8 cellular contexts compared by ENCODE assay signal in the genomic region with DNA sequence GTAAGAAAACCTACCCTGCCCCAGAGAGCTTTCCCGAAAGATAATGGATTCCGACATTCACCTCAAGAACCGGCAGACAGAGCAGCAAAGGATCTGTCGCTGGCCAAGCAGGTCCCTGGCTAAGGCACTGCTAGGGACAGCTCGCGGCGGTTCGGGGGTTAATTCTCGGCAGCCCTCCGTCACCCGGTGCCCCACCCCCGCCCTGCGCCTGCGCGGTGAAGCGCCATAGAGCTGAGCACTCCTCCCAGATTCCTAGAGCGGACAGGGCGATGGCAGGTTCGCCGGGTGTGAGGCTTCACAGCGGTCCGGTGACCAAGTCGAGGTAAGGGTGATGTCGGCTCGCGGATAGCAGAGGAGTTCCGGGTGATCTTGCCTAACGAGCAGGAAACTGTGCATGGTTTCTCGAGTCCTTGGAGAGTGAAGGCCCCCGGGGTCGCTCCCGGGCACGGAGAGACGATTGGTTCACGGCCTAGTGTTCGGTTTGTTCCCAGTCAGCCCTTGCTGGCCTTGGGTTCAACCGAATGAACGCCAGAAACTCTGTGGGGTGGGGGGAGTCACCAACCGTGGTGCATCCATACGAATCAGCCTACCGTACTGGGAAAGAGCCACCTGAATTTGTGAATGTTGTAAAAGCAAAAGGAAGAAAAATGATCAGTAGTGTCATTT. TPM values are rescaled to one million over a fixed set of nuclear protein-coding genes. Genes with fewer than 3 reads are reported as not detected.
DNase-seq lines count a peak whose midpoint lies in the region; ATAC-seq and TF ChIP-seq lines count a peak whose summit lies in the region.

ZSCAN30 (minus strand) TSS at position 160 of the 666 bp plus-strand sequence. CDS start 25,877 bp downstream, outside the sequence.

- ATAC-seq in DND-41 (ENCODE audit: insufficient read depth, low read depth) = peak; percentile 97
- ATAC-seq in naive thymus-derived CD8-positive, alpha-beta T cell = peak; percentile 94

- H3K27ac ChIP-seq in DND-41 (ENCODE audit: low read length) (peak within 1 kb of the TSS; percentile 91), GM23248 (peak within 1 kb of the TSS; percentile 70), fibroblast of lung (ENCODE audit: insufficient read depth, low read length) (peak within 1 kb of the TSS; percentile 88)

- TF ChIP-seq CTCF in DND-41 (IDR thresholded peaks at IDR 0.05; ENCODE audit: borderline replicate concordance, extremely low read depth, low read length, poor library complexity, severe bottlenecking) = no peak
- TF ChIP-seq CTCF in fibroblast of lung (conservative IDR thresholded peaks at IDR 0.05 in 1 of 2, IDR thresholded peaks at IDR 0.05 in 1 of 2; ENCODE audit: low read depth in 1 of 2, low read length in 2 of 2) = no peak

- no peaks in the 10 kb centered on the region for H3K9me2 ChIP-seq in GM23248 (ENCODE audit: insufficient read depth)

- H4K20me1 ChIP-seq in DND-41 (ENCODE audit: insufficient read depth, low read length) = no peaks in the 10 kb centered on the region
- no peaks in the 10 kb centered on the region for H4K20me1 ChIP-seq in GM23248 (ENCODE audit: insufficient read depth)
- H4K20me1 ChIP-seq in fibroblast of lung (ENCODE audit: control insufficient read depth, extremely low read depth, insufficient read depth, low read length) = no peaks in the 10 kb centered on the region

- in situ Hi-C loops in GM23248 (cut with MboI) = no loop called here

- peak; percentile 96 for DNase-seq in DND-41
- peak; percentile 96 for DNase-seq in GM23248
- peak; percentile 92 to 95 for DNase-seq in Kasumi-1 (lab: John Stamatoyannopoulos, UW)
- peak; percentile 91 for DNase-seq in RPMI7951 (ENCODE audit: low read depth)
- peak; percentile 91 to 92 for DNase-seq in activated T-helper 1 cell treated with anti-CD3 and anti-CD28 coated beads, Interleukin-2, amount 50 U/mL, for 16 hours (ENCODE audit: low read depth in 1 of 2, low spot score in 1 of 2)
- peak; percentile 94 to 96 for DNase-seq in fibroblast of lung (ENCODE audit: low read depth in 2 of 2)
- peak; percentile 92 to 97 (median 94) for DNase-seq in naive thymus-derived CD8-positive, alpha-beta T cell
- DNase-seq in stimulated activated naive CD4-positive, alpha-beta T cell (lab: John Stamatoyannopoulos, UW) = peak; percentile 89 to 94 (median 92)

- H3K27me3 Mint-ChIP-seq in naive thymus-derived CD8-positive, alpha-beta T cell = peaks cover 0 to 1% (median 0%) of the 10 kb centered on the region in 5 donors

- H3K9me3 Mint-ChIP-seq in naive thymus-derived CD8-positive, alpha-beta T cell = peaks cover 0 to 13% (median 2%) of the 10 kb centered on the region in 9 donors

- no peaks in the 10 kb centered on the region for H3K27me3 ChIP-seq in DND-41 (ENCODE audit: insufficient read depth, low read length, poor library complexity)
- no peaks in the 10 kb centered on the region for H3K27me3 ChIP-seq in GM23248 (replicated peaks; ENCODE audit: insufficient read depth)
- no peaks in the 10 kb centered on the region for H3K27me3 ChIP-seq in fibroblast of lung (ENCODE audit: control insufficient read depth, insufficient read depth, low read length)

- H3K36me3 ChIP-seq in DND-41 (ENCODE audit: insufficient read depth, low read length) = peaks cover 29% of the 10 kb centered on the region
- peaks cover 6% of the 10 kb centered on the region for H3K36me3 ChIP-seq in GM23248 (ENCODE audit: low read depth)
- H3K36me3 ChIP-seq in fibroblast of lung (ENCODE audit: control insufficient read depth, insufficient read depth, low read length) = no peaks in the 10 kb centered on the region

- H3F3A ChIP-seq in GM23248 (ENCODE audit: insufficient read depth) = peaks cover 6% of the 10 kb centered on the region; the same call in 1 of the 2 replicates

- H3K79me2 ChIP-seq in DND-41 (ENCODE audit: insufficient read depth, low read length) (peaks cover 83% of the 10 kb centered on the region), GM23248 (ENCODE audit: insufficient read depth) (peaks cover 98% of the 10 kb centered on the region), fibroblast of lung (ENCODE audit: control insufficient read depth, insufficient read depth, low read length) (peaks cover 40% of the 10 kb centered on the region)

- H3K4me3 ChIP-seq in DND-41 (ENCODE audit: low read depth in 1 of 2, low read length in 2 of 2) = peak within 1 kb of the TSS; percentile 71 to 90
- H3K4me3 ChIP-seq in GM23248 = peak within 1 kb of the TSS; percentile 97
- peak within 1 kb of the TSS; percentile 79 to 97 (median 86) for H3K4me3 ChIP-seq in fibroblast of lung (replicated peaks in 1 of 4; ENCODE audit: control extremely low read depth in 1 of 4, insufficient read depth in 1 of 4, low read depth in 3 of 4, low read length in 4 of 4)

- peaks cover 9 to 29% (median 25%) of the 10 kb centered on the region in 3 donors for H3K36me3 Mint-ChIP-seq in naive thymus-derived CD8-positive, alpha-beta T cell

- peaks cover 32 to 80% (median 76%) of the 10 kb centered on the region in 4 donors for H3K4me1 Mint-ChIP-seq in naive thymus-derived CD8-positive, alpha-beta T cell

- H3K27ac Mint-ChIP-seq in naive thymus-derived CD8-positive, alpha-beta T cell = peak within 1 kb of the TSS; percentile 96 to 100 (median 99)

- H3K4me1 ChIP-seq in DND-41 (ENCODE audit: insufficient read depth, low read length) (peaks cover 45% of the 10 kb centered on the region), GM23248 (ENCODE audit: insufficient read depth) (peaks cover 11% of the 10 kb centered on the region), fibroblast of lung (ENCODE audit: control insufficient read depth, extremely low read depth, insufficient read depth, low read length) (no peaks in the 10 kb centered on the region)

- peaks cover 3% of the 10 kb centered on the region for H3K9me3 ChIP-seq in DND-41 (ENCODE audit: insufficient read depth, low read length, severe bottlenecking)
- no peaks in the 10 kb centered on the region for H3K9me3 ChIP-seq in GM23248 (ENCODE audit: low read depth)
- H3K9me3 ChIP-seq in fibroblast of lung (ENCODE audit: control insufficient read depth, insufficient read depth, low read depth, low read length) = no peaks in the 10 kb centered on the region

- 1% methylated on average over 40 to 41 of the region's 41 CpGs for WGBS in GM23248 (ENCODE audit: low coverage in 1 of 2, low lambda C conversion rate in 2 of 2, missing lambda C conversion rate in 2 of 2), 2 experiments

- H3K4me2 ChIP-seq in DND-41 (ENCODE audit: insufficient read depth, low read length) (peak within 1 kb of the TSS; percentile 70), GM23248 (ENCODE audit: unreplicated experiment) (peak within 1 kb of the TSS; percentile 86), fibroblast of lung (ENCODE audit: extremely low read depth, insufficient read depth, low read length) (peak within 1 kb of the TSS; percentile 81)

- H3K9ac ChIP-seq in DND-41 (ENCODE audit: low read depth, low read length) = peak within 1 kb of the TSS; percentile 85
- peak within 1 kb of the TSS; percentile 95 for H3K9ac ChIP-seq in GM23248
- H3K9ac ChIP-seq in fibroblast of lung (ENCODE audit: insufficient read depth, low read length) = peak within 1 kb of the TSS; percentile 89

- H2AFZ ChIP-seq in DND-41 (ENCODE audit: low read depth, low read length) = peak within 1 kb of the TSS; percentile 90
- peak within 1 kb of the TSS; percentile 94 for H2AFZ ChIP-seq in GM23248
- peak within 1 kb of the TSS; percentile 90 for H2AFZ ChIP-seq in fibroblast of lung (ENCODE audit: low read length)

- H3K4me3 Mint-ChIP-seq in naive thymus-derived CD8-positive, alpha-beta T cell = peak within 1 kb of the TSS; percentile 91 to 100 (median 99)

- POLR2A ChIA-PET in naive thymus-derived CD8-positive, alpha-beta T cell (lab: Charles Lee) = interaction anchor here (0.6 to 3.6 kb wide), 9 partner anchors 10 to 313 kb away, joined by 3 to 59 read pairs (median 4); partner anchors contain the start of genes INO80C, ZNF24 and ZNF397

RNA-seq across cellular contexts. Expression of gene ZSCAN30, which starts in this region (rescaled TPM):
- total RNA-seq in GM23248 (2014; rRNA removed; shearing (Covaris generic)) = 21.3 and 26.4 TPM in 2 replicates
- polyA plus RNA-seq in GM23248 (2016; fragmentation: Nextera tagmentation; extraction: Ambion mirVana) (10.3 and 13.7 TPM in 2 replicates), fibroblast of lung (10.2 and 12.9 TPM in 2 replicates)
- total RNA-seq in RPMI7951 (2014; rRNA removed; shearing (Covaris generic)) = 6.6 and 10.6 TPM in 2 replicates
- total RNA-seq in fibroblast of lung = 13.4 and 29.2 TPM in 2 replicates
- polyA plus RNA-seq in fibroblast of lung (2012) = 9.0 and 11.9 TPM in 2 replicates
- 6.4 and 12.4 TPM in 2 replicates for polyA minus RNA-seq in fibroblast of lung (ENCODE audit: low replicate concordance)
- 10 to 100 TPM; 24.8 to 28.4 TPM for total RNA-seq in naive thymus-derived CD8-positive, alpha-beta T cell
- 1 to 10 TPM; 4.3 to 7.5 (median 5.2) TPM for polyA plus RNA-seq in naive thymus-derived CD8-positive, alpha-beta T cell

Comparison
In these comparisons a context has a peak if more than half of its experiments do, and no peak if none do; other contexts are left out.
1. Peak in every context shown above with its lines: DNase-seq, ATAC-seq, H3K4me3 ChIP-seq and H3K27ac ChIP-seq.